21 cellular contexts compared by ENCODE assay signal in genomic region chr17:58510075-58510474, GRCh38. TPM values are rescaled to one million over a fixed set of nuclear protein-coding genes. Genes with fewer than 3 reads are reported as not detected.
DNase-seq lines count a peak whose midpoint lies in the region; ATAC-seq, FAIRE-seq and TF ChIP-seq lines count a peak whose summit lies in the region.
"Had no signal": no experiment of that assay in that cellular context is flagged by ENCODE, and none has a peak within 500 bp of the region (broad histone marks: within the 10 kb centered on the region; RNA-seq: fewer than 3 reads in every experiment).

No MANE protein-coding gene starts in this region.

- TF ChIP-seq EP300 in GM12878 (IDR thresholded peaks at IDR 0.05; ENCODE audit: borderline replicate concordance in 1 of 2, control insufficient read depth in 1 of 2, low read depth in 2 of 2, low read length in 2 of 2) (no peak), sigmoid colon (IDR thresholded peaks at IDR 0.05) (no peak)

- no peak for ATAC-seq in activated T-cell treated with anti-CD3 and anti-CD28 coated beads, Interleukin-2, amount 50 U/mL, for 4 hours
- ATAC-seq in GM12878, result peak; percentile 10
- ATAC-seq in natural killer cell treated with Interleukin-12 subunit alpha and Interleukin-12 subunit beta and Interleukin-15 and Interleukin-18, amount 100 ng/mL, for 72 hours, result no peak
- ATAC-seq: GM23338 had no signal

- H3K9me3 Mint-ChIP-seq in activated T-cell treated with anti-CD3 and anti-CD28 coated beads, Interleukin-2, amount 50 U/mL, for 24 hours, result no peaks in the 10 kb centered on the region
- no peaks in the 10 kb centered on the region for H3K9me3 Mint-ChIP-seq in activated T-cell treated with anti-CD3 and anti-CD28 coated beads, Interleukin-2, amount 50 U/mL, for 4 hours
- H3K9me3 Mint-ChIP-seq in natural killer cell treated with Interleukin-12 subunit alpha and Interleukin-12 subunit beta and Interleukin-15 and Interleukin-18, amount 100 ng/mL, for 72 hours, result no peaks in the 10 kb centered on the region
- H3K9me3 Mint-ChIP-seq: CD8-positive, alpha-beta memory T cell; GM23338 had no signal

- no peak overlapping the region for H3K4me3 Mint-ChIP-seq in activated T-cell treated with anti-CD3 and anti-CD28 coated beads, Interleukin-2, amount 50 U/mL, for 24 hours
- no peak overlapping the region for H3K4me3 Mint-ChIP-seq in activated T-cell treated with anti-CD3 and anti-CD28 coated beads, Interleukin-2, amount 50 U/mL, for 4 hours
- H3K4me3 Mint-ChIP-seq in natural killer cell treated with Interleukin-12 subunit alpha and Interleukin-12 subunit beta and Interleukin-15 and Interleukin-18, amount 100 ng/mL, for 72 hours, result no peak overlapping the region
- H3K4me3 Mint-ChIP-seq: CD8-positive, alpha-beta memory T cell; GM23338 had no signal

- no peak for DNase-seq in activated T-cell treated with anti-CD3 and anti-CD28 coated beads, Interleukin-2, amount 50 U/mL, for 24 hours
- no peak for DNase-seq in activated T-cell treated with anti-CD3 and anti-CD28 coated beads, Interleukin-2, amount 50 U/mL, for 4 hours
- DNase-seq in GM12891 (ENCODE audit: insufficient read length, low spot score) (no peak), GM12878 (ENCODE audit: low read depth, low spot score) (no peak), sigmoid colon (peak; percentile 22), LoVo (ENCODE audit: low spot score) (no peak), RPMI8226 (no peak)
- DNase-seq in natural killer cell treated with Interleukin-12 subunit alpha and Interleukin-12 subunit beta and Interleukin-15 and Interleukin-18, amount 100 ng/mL, for 72 hours (ENCODE audit: low spot score), result no peak
- DNase-seq: CD8-positive, alpha-beta memory T cell; DMS53; HCEC 1CT; NCI-H1105 treated with DMSO at 0.1 percent for 48 hours; NCI-H1694; NCI-H2081 treated with DMSO at 0.1 percent for 48 hours; NCI-H774; OCI-M1; SHP77 had no signal

- H3K9me3 ChIP-seq in GM12878 (replicated peaks; ENCODE audit: control insufficient read depth, insufficient read depth, low read length) (no peaks in the 10 kb centered on the region; the same call in 2 of the 3 replicates), sigmoid colon (no peaks in the 10 kb centered on the region)
- H3K9me3 ChIP-seq: BLaER1 had no signal

- intact Hi-C loops in GM12878 (cut with micrococcal nuclease; ENCODE audit: unreplicated experiment), result no loop called here
- intact Hi-C loops in sigmoid colon (cut with DNase I), result loop anchor here (5.0 to 10.0 kb wide), 4 partner anchors 155 to 1885 kb away; partner anchors contain the start of genes SMG8, SUPT4H1 and USP32

- H3K4me3 ChIP-seq in GM12878 (no peak overlapping the region), sigmoid colon (no peak overlapping the region)
- H3K4me3 ChIP-seq: BLaER1, GM23338 had no signal

- peaks cover 91% of the 10 kb centered on the region for H3K36me3 Mint-ChIP-seq in activated T-cell treated with anti-CD3 and anti-CD28 coated beads, Interleukin-2, amount 50 U/mL, for 24 hours (ENCODE audit: low read depth)
- peaks cover 48% of the 10 kb centered on the region for H3K36me3 Mint-ChIP-seq in activated T-cell treated with anti-CD3 and anti-CD28 coated beads, Interleukin-2, amount 50 U/mL, for 4 hours (ENCODE audit: insufficient read depth)
- H3K36me3 Mint-ChIP-seq in natural killer cell treated with Interleukin-12 subunit alpha and Interleukin-12 subunit beta and Interleukin-15 and Interleukin-18, amount 100 ng/mL, for 72 hours, result peaks cover 29% of the 10 kb centered on the region

- 76% methylated on average over 5 of the region's 5 CpGs for WGBS in GM12878 (ENCODE audit: insufficient coverage, insufficient replicate concordance, low lambda C conversion rate, missing lambda C conversion rate)
- WGBS in sigmoid colon, 2 donors, result 93 to 94% methylated on average over 5 of the region's 5 CpGs

- H2AFZ ChIP-seq in GM12878 (ENCODE audit: control insufficient read depth, low read depth, low read length), result no peak overlapping the region
- H2AFZ ChIP-seq: GM23338 had no signal

- peaks cover 35% of the 10 kb centered on the region for H3K4me1 Mint-ChIP-seq in activated T-cell treated with anti-CD3 and anti-CD28 coated beads, Interleukin-2, amount 50 U/mL, for 24 hours (ENCODE audit: low read depth)
- H3K4me1 Mint-ChIP-seq in activated T-cell treated with anti-CD3 and anti-CD28 coated beads, Interleukin-2, amount 50 U/mL, for 4 hours (ENCODE audit: low read depth), result peaks cover 17% of the 10 kb centered on the region
- H3K4me1 Mint-ChIP-seq in natural killer cell treated with Interleukin-12 subunit alpha and Interleukin-12 subunit beta and Interleukin-15 and Interleukin-18, amount 100 ng/mL, for 72 hours (ENCODE audit: low read depth in 2 of 2), result peaks cover 22 to 33% of the 10 kb centered on the region in 2 donors

- no peaks in the 10 kb centered on the region for H3K27me3 ChIP-seq in GM12878 (replicated peaks in 1 of 2; ENCODE audit: control insufficient read depth in 2 of 2, insufficient read depth in 2 of 2, low read length in 1 of 2)
- H3K27me3 ChIP-seq in sigmoid colon, result no peaks in the 10 kb centered on the region
- H3K27me3 ChIP-seq: BLaER1 had no signal

- H3K36me3 ChIP-seq in GM12878 (ENCODE audit: control insufficient read depth in 2 of 2, insufficient read depth in 2 of 2, low read length in 1 of 2), result peaks cover 27 to 47% of the 10 kb centered on the region in 2 experiments; a peak in 3 of 4 replicates
- H3K36me3 ChIP-seq in sigmoid colon, result peaks cover 18 to 78% (median 57%) of the 10 kb centered on the region in 4 donors

- H4K20me1 ChIP-seq in GM12878 (ENCODE audit: control insufficient read depth, insufficient read depth), result peaks cover 2% of the 10 kb centered on the region; the same call in 1 of the 2 replicates

- no peaks in the 10 kb centered on the region for H3K27me3 Mint-ChIP-seq in activated T-cell treated with anti-CD3 and anti-CD28 coated beads, Interleukin-2, amount 50 U/mL, for 24 hours
- H3K27me3 Mint-ChIP-seq in activated T-cell treated with anti-CD3 and anti-CD28 coated beads, Interleukin-2, amount 50 U/mL, for 4 hours (ENCODE audit: low read depth), result no peaks in the 10 kb centered on the region
- H3K27me3 Mint-ChIP-seq in natural killer cell treated with Interleukin-12 subunit alpha and Interleukin-12 subunit beta and Interleukin-15 and Interleukin-18, amount 100 ng/mL, for 72 hours, result no peaks in the 10 kb centered on the region

- BruUV-seq in GM12878 (replicated peaks; lab: Mats Ljungman, UMichigan), result no TSS peak

- H3K9ac ChIP-seq in GM12878 (ENCODE audit: control insufficient read depth, insufficient read depth, low read length), result no peak overlapping the region
- H3K9ac ChIP-seq: BLaER1 had no signal

- H3K4me2 ChIP-seq in GM12878 (ENCODE audit: control insufficient read depth, insufficient read depth), result peak overlapping the region; percentile 28; the same call in 1 of the 2 replicates
- H3K4me2 ChIP-seq: BLaER1, GM23338 had no signal

- H3K27ac ChIP-seq in GM12878 (ENCODE audit: control insufficient read depth, insufficient read depth), result no peak overlapping the region
- no peak overlapping the region for H3K27ac ChIP-seq in sigmoid colon
- H3K27ac ChIP-seq: BLaER1 had no signal

- no peak for FAIRE-seq in GM12891 (lab: Jason Lieb, UNC)
- FAIRE-seq in GM12878 (lab: Jason Lieb, UNC), result peak; percentile 27
- FAIRE-seq: A204.1 had no signal

- RAD21 ChIA-PET in GM12878 (lab: Charles Lee; ENCODE audit: unreplicated experiment), result no interaction called here

- TF ChIP-seq RAD21 in GM12878 (IDR thresholded peaks at IDR 0.05; ENCODE audit: insufficient read depth, low read depth, low read length), result no peak

- H3K79me2 ChIP-seq in GM12878 (ENCODE audit: control insufficient read depth, insufficient read depth, low read length), result peaks cover 36% of the 10 kb centered on the region

- H3K4me1 ChIP-seq in GM12878 (ENCODE audit: control insufficient read depth, insufficient read depth, low read length), result peaks cover 25% of the 10 kb centered on the region
- H3K4me1 ChIP-seq in sigmoid colon, result peaks cover 0 to 18% (median 16%) of the 10 kb centered on the region in 4 donors

- POLR2A ChIA-PET in GM12878 (lab: Charles Lee), result interaction anchor here (0.5 to 0.6 kb wide), 2 partner anchors 27 to 930 kb away, joined by 4 to 5 read pairs; no protein-coding TSS in a partner anchor

- SMC1A ChIA-PET in GM12878 (lab: Charles Lee; ENCODE audit: uncharacterized antibody, unreplicated experiment), result interaction anchor here (1.4 kb wide), 1 partner anchor 9 kb away, joined by 4 read pairs; no protein-coding TSS in a partner anchor

- TF ChIP-seq CTCF in GM12878 (IDR thresholded peaks at IDR 0.05 in 2 of 3, conservative IDR thresholded peaks at IDR 0.05 in 1 of 3; ENCODE audit: control insufficient read depth in 2 of 3, extremely low read depth in 1 of 3, insufficient read depth in 1 of 3, low read depth in 3 of 3, low read length in 3 of 3) (no peak), sigmoid colon (IDR thresholded peaks at IDR 0.05) (no peak)

- in situ Hi-C loops in GM12878 (cut with MboI), result no loop called here

- TF ChIP-seq POLR2A in GM12891 (IDR thresholded peaks at IDR 0.05; ENCODE audit: low read depth, low read length) (no peak), GM12878 (IDR thresholded peaks at IDR 0.05; ENCODE audit: low read depth, low read length) (no peak), sigmoid colon (IDR thresholded peaks at IDR 0.05) (no peak)

- H3K27ac Mint-ChIP-seq in activated T-cell treated with anti-CD3 and anti-CD28 coated beads, Interleukin-2, amount 50 U/mL, for 24 hours, result peak overlapping the region; percentile 8
- H3K27ac Mint-ChIP-seq in natural killer cell treated with Interleukin-12 subunit alpha and Interleukin-12 subunit beta and Interleukin-15 and Interleukin-18, amount 100 ng/mL, for 72 hours, result no peak overlapping the region
- H3K27ac Mint-ChIP-seq: GM23338 had no signal

- CTCF ChIA-PET in GM12878 (lab: Yijun Ruan, JAX), result interaction anchor here (1.6 kb wide), 1 partner anchor 9 kb away, joined by 4 read pairs; no protein-coding TSS in a partner anchor

RNA-seq across cellular contexts. Expression of gene MTMR4, which starts 4.4 kb away (rescaled TPM):
- total RNA-seq in activated T-cell treated with anti-CD3 and anti-CD28 coated beads, Interleukin-2, amount 50 U/mL, for 4 hours, result 10 to 100 TPM; 79.4 to 92.8 (median 81.8) TPM
- polyA plus RNA-seq in GM12891 (2012; ENCODE audit: low read depth, missing spikeins), result 38.3 TPM
- total RNA-seq in GM12878 (2013; cell fraction: nucleolus; rRNA removed), result 173 and 186 TPM in 2 replicates
- total RNA-seq in GM12878 (2014; rRNA removed) (81.1 and 83.1 TPM in 2 replicates), GM12878 (2014; rRNA removed; fragmentation: Illumina TruSeq; extraction: Trizol) (51.5 and 52.3 TPM in 2 replicates), GM12878 (2021) (87.2 and 87.6 TPM in 2 replicates), sigmoid colon (10 to 100 TPM; 18.6 to 28.5 (median 25.3) TPM)
- 34.0 TPM for polyA plus RNA-seq in GM12878 (2011; ENCODE audit: low read depth)
- polyA plus RNA-seq in GM12878 (2011; rRNA removed) (92.3 and 127 TPM in 2 replicates), GM12878 (2014; fragmentation: Illumina TruSeq; extraction: Trizol) (52.0 and 54.2 TPM in 2 replicates), GM12878 (2014; fragmentation: Nextera tagmentation; extraction: Ambion mirVana) (10 to 100 TPM; 12.8 to 15.3 TPM), GM12878 (2014; rRNA removed) (62.4 TPM in 2 replicates), GM12878 (2016; fragmentation: Nextera tagmentation; extraction: Ambion mirVana) (10 to 100 TPM; 42.0 to 47.9 TPM), sigmoid colon (10 to 100 TPM in 1 of 3 donors, 1 to 10 TPM in 2; 6.0 to 22.6 (median 9.2) TPM)
- 96.3 and 103 TPM in 2 replicates for polyA plus RNA-seq in GM12878 (2011; cell fraction: cytosol; rRNA removed)
- polyA plus RNA-seq in GM12878 (2011; cell fraction: nucleus; rRNA removed), result 175 and 180 TPM in 2 replicates
- 41.9 and 43.4 TPM in 2 replicates for polyA plus RNA-seq in GM12878 (2012)
- polyA minus RNA-seq in GM12878 (2011; rRNA and poly(A)+ RNA removed), result 319 and 364 TPM in 2 replicates
- polyA minus RNA-seq in GM12878 (2011; cell fraction: cytosol; rRNA and poly(A)+ RNA removed), result 60.8 and 65.5 TPM in 2 replicates
- polyA minus RNA-seq in GM12878 (2011; cell fraction: nucleus; rRNA and poly(A)+ RNA removed), result 45.1 and 70.1 TPM in 2 replicates
- total RNA-seq in natural killer cell treated with Interleukin-12 subunit alpha and Interleukin-12 subunit beta and Interleukin-15 and Interleukin-18, amount 100 ng/mL, for 72 hours, result 100 to 1,000 TPM in 1 of 2 donors, 10 to 100 TPM in 1; 60.1 to 104 TPM

RNA-seq across cellular contexts. Expression of gene HSF5, which starts 21.9 kb away (rescaled TPM):
- 1 to 10 TPM; 4.4 to 5.1 (median 5.0) TPM for total RNA-seq in activated T-cell treated with anti-CD3 and anti-CD28 coated beads, Interleukin-2, amount 50 U/mL, for 4 hours
- 0.28 TPM for polyA plus RNA-seq in GM12891 (2012; ENCODE audit: low read depth, missing spikeins)
- 0.15 and 0.22 TPM in 2 replicates for total RNA-seq in GM12878 (2013; cell fraction: nucleolus; rRNA removed)
- 0.11 TPM in 1 of 2 replicates, not detected in the other for total RNA-seq in GM12878 (2014; rRNA removed)
- total RNA-seq in GM12878 (2014; rRNA removed; fragmentation: Illumina TruSeq; extraction: Trizol), result 0.04 and 0.09 TPM in 2 replicates
- 0.13 and 0.18 TPM in 2 replicates for total RNA-seq in GM12878 (2021)
- 0.05 TPM for polyA plus RNA-seq in GM12878 (2011; ENCODE audit: low read depth)
- not detected in 2 replicates for polyA plus RNA-seq in GM12878 (2011; rRNA removed)
- polyA plus RNA-seq in GM12878 (2011; cell fraction: cytosol; rRNA removed), result not detected in 2 replicates
- polyA plus RNA-seq in GM12878 (2011; cell fraction: nucleus; rRNA removed), result 0.03 TPM in 1 of 2 replicates, not detected in the other
- 0.05 and 0.11 TPM in 2 replicates for polyA plus RNA-seq in GM12878 (2012)
- 0.12 and 0.14 TPM in 2 replicates for polyA plus RNA-seq in GM12878 (2014; fragmentation: Illumina TruSeq; extraction: Trizol)
- polyA plus RNA-seq in GM12878 (2014; fragmentation: Nextera tagmentation; extraction: Ambion mirVana), result under 1 TPM; 0.02 to 0.04 TPM
- polyA plus RNA-seq in GM12878 (2014; rRNA removed), result 0.03 and 0.08 TPM in 2 replicates
- not detected for polyA plus RNA-seq in GM12878 (2016; fragmentation: Nextera tagmentation; extraction: Ambion mirVana)
- polyA minus RNA-seq in GM12878 (2011; rRNA and poly(A)+ RNA removed), result 0.07 and 0.10 TPM in 2 replicates
- not detected in 2 replicates for polyA minus RNA-seq in GM12878 (2011; cell fraction: cytosol; rRNA and poly(A)+ RNA removed)
- 0.12 and 0.38 TPM in 2 replicates for polyA minus RNA-seq in GM12878 (2011; cell fraction: nucleus; rRNA and poly(A)+ RNA removed)
- total RNA-seq in sigmoid colon, result under 1 TPM in 1 of 4 donors, not detected in 3; under 0.01 TPM
- polyA plus RNA-seq in sigmoid colon, result under 1 TPM in 1 of 3 donors, not detected in 2; 0.29 TPM
- 1 to 10 TPM; 1.7 to 3.3 TPM for total RNA-seq in natural killer cell treated with Interleukin-12 subunit alpha and Interleukin-12 subunit beta and Interleukin-15 and Interleukin-18, amount 100 ng/mL, for 72 hours
- total RNA-seq: NCI-H460 had no signal
- polyA plus RNA-seq: GM23338 had no signal
